Comparison of ENCODE assay signal across 24 cellular contexts in genomic region chr1:160361814-160362167, GRCh38. TPM values are rescaled to one million over a fixed set of nuclear protein-coding genes. Genes with fewer than 3 reads are reported as not detected.
A peak's percentile ranks its signal among the peaks of the same experiment; 100 is the strongest.
DNase-seq lines count a peak whose midpoint lies in the region; ATAC-seq and TF ChIP-seq lines count a peak whose summit lies in the region.
"Had no signal": no experiment of that assay in that cellular context is flagged by ENCODE, and none has a peak within 500 bp of the region (broad histone marks: within the 10 kb centered on the region; RNA-seq: fewer than 3 reads in every experiment).

No MANE protein-coding gene starts in this region.

- TF ChIP-seq CTCF in Calu3 (IDR thresholded peaks at IDR 0.05; ENCODE audit: unreplicated experiment): no peak
- TF ChIP-seq CTCF in WTC11 (IDR thresholded peaks at IDR 0.05): no peak

- peaks cover 24% of the 10 kb centered on the region for H3K36me3 Mint-ChIP-seq in Calu3 (ENCODE audit: insufficient read depth, unreplicated experiment)
- peaks cover 27% of the 10 kb centered on the region for H3K36me3 Mint-ChIP-seq in WTC11

- no peak overlapping the region for H3K4me3 Mint-ChIP-seq in Calu3 (ENCODE audit: low read depth, unreplicated experiment)
- no peak overlapping the region for H3K4me3 Mint-ChIP-seq in WTC11
- H3K4me3 Mint-ChIP-seq: activated CD4-positive, alpha-beta T cell treated with anti-CD3 and anti-CD28 coated beads, Interleukin-2, amount 10 ng/mL, durations not matched to agents 7 days and 5 days; effector memory CD8-positive, alpha-beta T cell; memory B cell; naive thymus-derived CD8-positive, alpha-beta T cell had no signal

- no peaks in the 10 kb centered on the region for H4K20me1 ChIP-seq in BLaER1

- 80 to 100% methylated on average over 1 of the region's 4 CpGs for WGBS in mesodermal cell (ENCODE audit: insufficient coverage in 2 of 2), 2 experiments

- intact Hi-C loops in Calu3 (cut with micrococcal nuclease; ENCODE audit: unreplicated experiment): no loop called here

- H3K27me3 Mint-ChIP-seq in Calu3 (ENCODE audit: unreplicated experiment) (no peaks in the 10 kb centered on the region), WTC11 (ENCODE audit: low read depth) (no peaks in the 10 kb centered on the region)
- H3K27me3 Mint-ChIP-seq: activated CD4-positive, alpha-beta T cell treated with anti-CD3 and anti-CD28 coated beads, Interleukin-2, amount 10 ng/mL, durations not matched to agents 7 days and 5 days; effector memory CD8-positive, alpha-beta T cell; memory B cell; naive thymus-derived CD8-positive, alpha-beta T cell had no signal

- POLR2A ChIA-PET in WTC11 (lab: Charles Lee): interaction anchor here (1.0 to 2.0 kb wide), 4 partner anchors 10 to 39 kb away, joined by 3 to 14 read pairs (median 7); partner anchors contain the start of gene VANGL2

- H3K4me2 ChIP-seq in BLaER1: peak overlapping the region; percentile 8; the same call in 1 of the 2 replicates

- DNase-seq in Calu3: no peak
- DNase-seq in WTC11 (ENCODE audit: low spot score): no peak
- no peak for DNase-seq in activated gamma-delta T cell (lab: John Stamatoyannopoulos, UW)
- no peak for DNase-seq in stimulated activated CD4-positive, alpha-beta T cell treated with anti-CD3 and anti-CD28 coated beads, Interleukin-2, amount 100 ng/mL, for 48 hours
- no peak for DNase-seq in activated CD4-positive, alpha-beta T cell treated with anti-CD3 and anti-CD28 coated beads, Interleukin-2, amount 50 U/mL, for 48 hours
- DNase-seq: activated CD4-positive, alpha-beta T cell treated with anti-CD3 and anti-CD28 coated beads, Interleukin-2, amount 10 ng/mL, durations not matched to agents 7 days and 5 days; activated gamma-delta T cell treated with Interleukin-2 at 50 U/mL for 16 hours; AML-193; effector memory CD8-positive, alpha-beta T cell; naive thymus-derived CD8-positive, alpha-beta T cell; NCI-H1436; NCI-H526 treated with DMSO at 0.1 percent for 48 hours; psoas muscle; SHP77; stimulated activated CD4-positive, alpha-beta T cell treated with anti-CD3 and anti-CD28 coated beads, Interleukin-2, amount 100 ng/mL, for 24 hours had no signal

- H3K9me3 ChIP-seq in BLaER1 (no peaks in the 10 kb centered on the region), mesodermal cell (ENCODE audit: control insufficient read depth, low read length) (no peaks in the 10 kb centered on the region)
- H3K9me3 ChIP-seq: HAP-1, psoas muscle had no signal

- H3K27ac Mint-ChIP-seq in Calu3 (ENCODE audit: unreplicated experiment): peak overlapping the region; percentile 73
- H3K27ac Mint-ChIP-seq in WTC11: peak overlapping the region; percentile 75; the same call in 1 of the 2 replicates

- H3K9me3 Mint-ChIP-seq in Calu3 (ENCODE audit: low read depth, unreplicated experiment) (no peaks in the 10 kb centered on the region), WTC11 (no peaks in the 10 kb centered on the region)
- H3K9me3 Mint-ChIP-seq: activated CD4-positive, alpha-beta T cell treated with anti-CD3 and anti-CD28 coated beads, Interleukin-2, amount 10 ng/mL, durations not matched to agents 7 days and 5 days; effector memory CD8-positive, alpha-beta T cell; memory B cell; naive thymus-derived CD8-positive, alpha-beta T cell had no signal

- CTCF ChIA-PET in Calu3 (lab: Charles Lee) (no interaction called here), WTC11 (lab: Charles Lee) (interaction anchor here (1.1 to 9.3 kb wide), 5 partner anchors 9 to 244 kb away, joined by 3 to 108 read pairs (median 7); no protein-coding TSS in a partner anchor)

- H3K4me1 ChIP-seq in BLaER1: peaks cover 38% of the 10 kb centered on the region
- H3K4me1 ChIP-seq in mesodermal cell (ENCODE audit: control insufficient read depth, insufficient read depth, low read length, poor library complexity, severe bottlenecking): peaks cover 12% of the 10 kb centered on the region
- H3K4me1 ChIP-seq: psoas muscle had no signal

- no peaks in the 10 kb centered on the region for H3K27me3 ChIP-seq in BLaER1

- H3K9ac ChIP-seq in BLaER1: no peak overlapping the region; the same call in 1 of the 2 replicates

- BruUV-seq in Calu3 (replicated peaks; lab: Mats Ljungman, UMichigan): no TSS peak

- H3K4me1 Mint-ChIP-seq in Calu3 (ENCODE audit: low read depth, unreplicated experiment): peaks cover 9% of the 10 kb centered on the region
- H3K4me1 Mint-ChIP-seq in WTC11: peaks cover 38% of the 10 kb centered on the region
- H3K4me1 Mint-ChIP-seq: activated CD4-positive, alpha-beta T cell treated with anti-CD3 and anti-CD28 coated beads, Interleukin-2, amount 10 ng/mL, durations not matched to agents 7 days and 5 days had no signal

- peaks cover 34% of the 10 kb centered on the region for H3K36me3 ChIP-seq in BLaER1
- peaks cover 40% of the 10 kb centered on the region for H3K36me3 ChIP-seq in mesodermal cell (ENCODE audit: control insufficient read depth, insufficient read depth, low read length)

- H3K27ac ChIP-seq in BLaER1 (peak overlapping the region; percentile 33), mesodermal cell (ENCODE audit: low read depth, low read length, severe bottlenecking) (peak overlapping the region; percentile 90)
- H3K27ac ChIP-seq: psoas muscle had no signal

- H3K4me3 ChIP-seq in BLaER1: no peak overlapping the region
- no peak overlapping the region for H3K4me3 ChIP-seq in mesodermal cell (ENCODE audit: extremely low read depth, insufficient read depth, low read length, poor library complexity, severe bottlenecking)
- H3K4me3 ChIP-seq: HAP-1, psoas muscle had no signal

- no peak for ATAC-seq in WTC11
- ATAC-seq in HG02763 (IDR thresholded peaks at IDR 0.05; ENCODE audit: unreplicated experiment): no peak
- ATAC-seq: effector memory CD8-positive, alpha-beta T cell; HepG2; naive thymus-derived CD8-positive, alpha-beta T cell; psoas muscle had no signal

TF ChIP-seq in WTC11, 78 proteins besides CTCF, POLR2A, EP300 and RAD21 (continues in another document):
- TF ChIP-seq FOXJ3 (CRISPR knock-in tag; IDR thresholded peaks at IDR 0.05; ENCODE audit: borderline replicate concordance) (no peak), SMAD4 (CRISPR knock-in tag; IDR thresholded peaks at IDR 0.05) (no peak), ATF2 (CRISPR knock-in tag; IDR thresholded peaks at IDR 0.05; ENCODE audit: borderline replicate concordance, low read depth) (no peak), ZNF232 (CRISPR knock-in tag; IDR thresholded peaks at IDR 0.05) (no peak), TEAD1 (CRISPR knock-in tag; IDR thresholded peaks at IDR 0.05) (no peak)
- TF ChIP-seq, protein P1, sequence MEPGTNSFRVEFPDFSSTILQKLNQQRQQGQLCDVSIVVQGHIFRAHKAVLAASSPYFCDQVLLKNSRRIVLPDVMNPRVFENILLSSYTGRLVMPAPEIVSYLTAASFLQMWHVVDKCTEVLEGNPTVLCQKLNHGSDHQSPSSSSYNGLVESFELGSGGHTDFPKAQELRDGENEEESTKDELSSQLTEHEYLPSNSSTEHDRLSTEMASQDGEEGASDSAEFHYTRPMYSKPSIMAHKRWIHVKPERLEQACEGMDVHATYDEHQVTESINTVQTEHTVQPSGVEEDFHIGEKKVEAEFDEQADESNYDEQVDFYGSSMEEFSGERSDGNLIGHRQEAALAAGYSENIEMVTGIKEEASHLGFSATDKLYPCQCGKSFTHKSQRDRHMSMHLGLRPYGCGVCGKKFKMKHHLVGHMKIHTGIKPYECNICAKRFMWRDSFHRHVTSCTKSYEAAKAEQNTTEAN (CRISPR knock-in tag; IDR thresholded peaks at IDR 0.05): no peak
- TF ChIP-seq, protein P2, sequence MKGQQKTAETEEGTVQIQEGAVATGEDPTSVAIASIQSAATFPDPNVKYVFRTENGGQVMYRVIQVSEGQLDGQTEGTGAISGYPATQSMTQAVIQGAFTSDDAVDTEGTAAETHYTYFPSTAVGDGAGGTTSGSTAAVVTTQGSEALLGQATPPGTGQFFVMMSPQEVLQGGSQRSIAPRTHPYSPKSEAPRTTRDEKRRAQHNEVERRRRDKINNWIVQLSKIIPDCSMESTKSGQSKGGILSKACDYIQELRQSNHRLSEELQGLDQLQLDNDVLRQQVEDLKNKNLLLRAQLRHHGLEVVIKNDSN (CRISPR knock-in tag; IDR thresholded peaks at IDR 0.05): no peak

RNA-seq across cellular contexts. Expression of gene NHLH1, which starts 5.1 kb away (rescaled TPM):
- total RNA-seq in Calu3 (2022): 1.4 and 1.6 TPM in 2 replicates
- total RNA-seq in WTC11 (2021): 0.69 to 0.70 TPM (median 0.69 TPM) in 3 replicates
- 1.1 TPM for polyA plus RNA-seq in mesodermal cell (2013, experiment 1 of 2)
- polyA plus RNA-seq in mesodermal cell (2013, experiment 2 of 2): 0.81 TPM
- total RNA-seq: Daoy, skeletal muscle tissue, urinary bladder had no signal
- polyA plus RNA-seq: naive thymus-derived CD8-positive, alpha-beta T cell had no signal

RNA-seq across cellular contexts. Expression of gene NCSTN, which starts 18.6 kb away (rescaled TPM):
- total RNA-seq in Calu3 (2022): 128 and 135 TPM in 2 replicates
- total RNA-seq in WTC11 (2021): 58.2 to 72.7 TPM (median 71.9 TPM) in 3 replicates
- 98.1 TPM for polyA plus RNA-seq in mesodermal cell (2013, experiment 1 of 2)
- polyA plus RNA-seq in mesodermal cell (2013, experiment 2 of 2): 95.6 TPM

RNA-seq across cellular contexts. Expression of gene COPA, which starts 18.7 kb away (rescaled TPM):
- 195 and 208 TPM in 2 replicates for total RNA-seq in Calu3 (2022)
- total RNA-seq in WTC11 (2021): 115 to 126 TPM (median 119 TPM) in 3 replicates
- polyA plus RNA-seq in mesodermal cell (2013, experiment 1 of 2): 210 TPM
- 194 TPM for polyA plus RNA-seq in mesodermal cell (2013, experiment 2 of 2)

RNA-seq across cellular contexts. Expression of gene VANGL2, which starts 38.6 kb away (rescaled TPM):
- total RNA-seq in Calu3 (2022): 2.0 and 2.3 TPM in 2 replicates
- 68.0 to 69.7 TPM (median 68.6 TPM) in 3 replicates for total RNA-seq in WTC11 (2021)
- polyA plus RNA-seq in mesodermal cell (2013, experiment 1 of 2): 36.1 TPM
- 28.8 TPM for polyA plus RNA-seq in mesodermal cell (2013, experiment 2 of 2)
- total RNA-seq: HepG2 had no signal
- polyA plus RNA-seq: naive thymus-derived CD8-positive, alpha-beta T cell had no signal
